Comparison of ENCODE assay signal across 1 cellular context in the genomic region with DNA sequence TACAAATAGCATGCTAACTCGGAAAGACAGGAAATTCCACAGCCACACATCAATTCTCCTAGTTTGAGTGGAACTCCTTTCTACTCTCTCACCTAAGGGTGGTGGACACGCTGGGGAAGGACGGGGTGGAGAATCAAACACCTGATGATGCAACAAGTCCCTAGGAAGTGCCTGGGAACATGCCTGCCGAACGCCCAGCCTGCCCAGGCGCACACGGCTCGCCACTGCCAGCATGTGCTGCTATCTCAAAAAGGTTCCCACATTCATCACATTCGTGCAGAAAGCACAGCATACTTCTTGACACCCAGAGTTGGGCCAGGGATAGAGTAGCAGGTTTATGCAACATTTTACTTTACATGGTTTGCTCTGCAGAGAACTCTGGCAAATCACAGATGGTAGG.
TF ChIP-seq lines count a peak whose summit lies in the region.

No MANE protein-coding gene starts in this region.

TF ChIP-seq in H1, 55 proteins besides CTCF, POLR2A, EP300 and RAD21 (continued from another document):
- TF ChIP-seq TEAD4 (IDR thresholded peaks at IDR 0.05; ENCODE audit: low read depth, low read length) (no peak), GABPA (IDR thresholded peaks at IDR 0.05; ENCODE audit: borderline replicate concordance, insufficient read depth, low read length) (no peak), JUN (IDR thresholded peaks at IDR 0.05; ENCODE audit: low read depth, low read length) (no peak), SIRT6 (IDR thresholded peaks at IDR 0.05; ENCODE audit: low read length) (no peak), ZNF274 (IDR thresholded peaks at IDR 0.05; ENCODE audit: borderline replicate concordance, extremely low read depth, low read length) (no peak), CREB1 (IDR thresholded peaks at IDR 0.05) (no peak), ASH2L (IDR thresholded peaks at IDR 0.05; ENCODE audit: low read length) (no peak), SIN3A (conservative IDR thresholded peaks at IDR 0.05 in 1 of 2, IDR thresholded peaks at IDR 0.05 in 1 of 2; ENCODE audit: low read depth in 1 of 2, low read length in 2 of 2) (no peak), YY1 (IDR thresholded peaks at IDR 0.05; ENCODE audit: low read depth, low read length) (no peak), SRF (IDR thresholded peaks at IDR 0.05; ENCODE audit: low read depth, low read length) (no peak)
